Comparison of ENCODE assay signal across 13 cellular contexts in genomic region chr12:56130876-56131275, GRCh38. TPM values are rescaled to one million over a fixed set of nuclear protein-coding genes. Genes with fewer than 3 reads are reported as not detected.
DNase-seq lines count a peak whose midpoint lies in the region; ATAC-seq, FAIRE-seq and TF ChIP-seq lines count a peak whose summit lies in the region.
"Had no signal": no experiment of that assay in that cellular context is flagged by ENCODE, and none has a peak within 500 bp of the region (broad histone marks: within the 10 kb centered on the region; RNA-seq: fewer than 3 reads in every experiment).

No MANE protein-coding gene starts in this region.

- peak overlapping the region; percentile 94 to 98 (median 98) for H3K27ac ChIP-seq in esophagus muscularis mucosa (replicated peaks in 1 of 4)

- H3K9me3 Mint-ChIP-seq in activated CD4-positive, alpha-beta T cell treated with anti-CD3 and anti-CD28 coated beads, Interleukin-2, amount 10 ng/mL, durations not matched to agents 7 days and 5 days = peaks cover 6% of the 10 kb centered on the region
- H3K9me3 Mint-ChIP-seq in T-cell = no peaks in the 10 kb centered on the region
- no peaks in the 10 kb centered on the region for H3K9me3 Mint-ChIP-seq in stimulated activated naive CD8-positive, alpha-beta T cell treated with anti-CD3 and anti-CD28 coated beads, Interleukin-15, amount 100 ng/mL, for 72 hours

- no peak for DNase-seq in activated CD4-positive, alpha-beta T cell treated with anti-CD3 and anti-CD28 coated beads, Interleukin-2, amount 10 ng/mL, durations not matched to agents 7 days and 5 days
- no peak for DNase-seq in activated CD4-positive, alpha-beta T cell treated with anti-CD3 and anti-CD28 coated beads for 4 hours
- DNase-seq in T-cell (no peak), esophagus muscularis mucosa (ENCODE audit: extremely low spot score) (no peak), AG08396 (ENCODE audit: low spot score) (no peak), RCC 7860 (ENCODE audit: low spot score) (no peak)
- no peak for DNase-seq in stimulated activated naive CD8-positive, alpha-beta T cell treated with anti-CD3 and anti-CD28 coated beads, Interleukin-15, amount 100 ng/mL, for 72 hours
- DNase-seq: effector CD8-positive, alpha-beta T cell; kidney glomerular epithelial cell; NCI-H1092; Peyer's patch had no signal

- intact Hi-C loops in esophagus muscularis mucosa (cut with DNase I) = no loop called here

- WGBS in esophagus muscularis mucosa = 94% methylated on average over 4 of the region's 4 CpGs

- H3K4me3 ChIP-seq in esophagus muscularis mucosa = peak overlapping the region in 1 of 4 donors; percentile 85
- H3K4me3 ChIP-seq: tibial nerve had no signal

- no peak for TF ChIP-seq EP300 in esophagus muscularis mucosa (IDR thresholded peaks at IDR 0.05)

- no peaks in the 10 kb centered on the region for H3K27me3 ChIP-seq in esophagus muscularis mucosa
- H3K27me3 ChIP-seq: Peyer's patch, tibial nerve had no signal

- no peak for TF ChIP-seq CTCF in esophagus muscularis mucosa (IDR thresholded peaks at IDR 0.05)

- CTCF ChIA-PET in activated CD4-positive, alpha-beta T cell treated with anti-CD3 and anti-CD28 coated beads, Interleukin-2, amount 10 ng/mL, durations not matched to agents 7 days and 5 days (lab: Charles Lee) = interaction anchor here (2.1 to 6.1 kb wide), 2 partner anchors 13 to 59 kb away, joined by 7 to 48 read pairs; partner anchors contain the start of genes RPL41, SMARCC2 and ZC3H10
- CTCF ChIA-PET in T-cell (lab: Charles Lee) = interaction anchor here (1.1 to 2.7 kb wide), 2 partner anchors 21 to 127 kb away, joined by 3 to 8 read pairs; partner anchors contain the start of genes ANKRD52 (in 1 of the 2) and MYL6B (in 1 of the 2)

- H3K4me1 Mint-ChIP-seq in activated CD4-positive, alpha-beta T cell treated with anti-CD3 and anti-CD28 coated beads, Interleukin-2, amount 10 ng/mL, durations not matched to agents 7 days and 5 days = peaks cover 66% of the 10 kb centered on the region
- peaks cover 57 to 73% (median 69%) of the 10 kb centered on the region in 3 donors for H3K4me1 Mint-ChIP-seq in T-cell
- peaks cover 76% of the 10 kb centered on the region for H3K4me1 Mint-ChIP-seq in stimulated activated naive CD8-positive, alpha-beta T cell treated with anti-CD3 and anti-CD28 coated beads, Interleukin-15, amount 100 ng/mL, for 72 hours

- peaks cover 43 to 58% (median 56%) of the 10 kb centered on the region in 4 donors for H3K36me3 ChIP-seq in esophagus muscularis mucosa

- POLR2A ChIA-PET in activated CD4-positive, alpha-beta T cell treated with anti-CD3 and anti-CD28 coated beads, Interleukin-2, amount 10 ng/mL, durations not matched to agents 7 days and 5 days (lab: Charles Lee) = no interaction called here
- POLR2A ChIA-PET in T-cell (lab: Charles Lee) = interaction anchor here in 1 of 2 donors (0.7 kb wide), 1 partner anchor 91 kb away, joined by 3 read pairs; no protein-coding TSS in a partner anchor

- H3K27ac Mint-ChIP-seq in activated CD4-positive, alpha-beta T cell treated with anti-CD3 and anti-CD28 coated beads, Interleukin-2, amount 10 ng/mL, durations not matched to agents 7 days and 5 days = peak overlapping the region; percentile 93
- H3K27ac Mint-ChIP-seq in T-cell = peak overlapping the region; percentile 97
- H3K27ac Mint-ChIP-seq in stimulated activated naive CD8-positive, alpha-beta T cell treated with anti-CD3 and anti-CD28 coated beads, Interleukin-15, amount 100 ng/mL, for 72 hours = peak overlapping the region; percentile 16 to 60

- H3K36me3 Mint-ChIP-seq in activated CD4-positive, alpha-beta T cell treated with anti-CD3 and anti-CD28 coated beads, Interleukin-2, amount 10 ng/mL, durations not matched to agents 7 days and 5 days (ENCODE audit: low read depth) = peaks cover 60% of the 10 kb centered on the region
- H3K36me3 Mint-ChIP-seq in T-cell = peaks cover 45% of the 10 kb centered on the region

- FAIRE-seq in RCC 7860 (lab: Jason Lieb, UNC) = no peak

- peaks cover 28 to 37% (median 36%) of the 10 kb centered on the region in 4 donors for H3K4me1 ChIP-seq in esophagus muscularis mucosa

- no peak for ATAC-seq in T-cell (replicated peaks in 1 of 4)
- no peak for ATAC-seq in stimulated activated naive CD8-positive, alpha-beta T cell treated with anti-CD3 and anti-CD28 coated beads, Interleukin-15, amount 100 ng/mL, for 72 hours
- ATAC-seq in GM19351 (IDR thresholded peaks at IDR 0.05; ENCODE audit: unreplicated experiment) = no peak

- H3K9me3 ChIP-seq in esophagus muscularis mucosa = no peaks in the 10 kb centered on the region
- H3K9me3 ChIP-seq: Peyer's patch, tibial nerve had no signal

- no peaks in the 10 kb centered on the region for H3K27me3 Mint-ChIP-seq in activated CD4-positive, alpha-beta T cell treated with anti-CD3 and anti-CD28 coated beads, Interleukin-2, amount 10 ng/mL, durations not matched to agents 7 days and 5 days
- no peaks in the 10 kb centered on the region for H3K27me3 Mint-ChIP-seq in T-cell
- H3K27me3 Mint-ChIP-seq in stimulated activated naive CD8-positive, alpha-beta T cell treated with anti-CD3 and anti-CD28 coated beads, Interleukin-15, amount 100 ng/mL, for 72 hours = no peaks in the 10 kb centered on the region

- no peak for TF ChIP-seq POLR2A in esophagus muscularis mucosa (IDR thresholded peaks at IDR 0.05; ENCODE audit: low read depth)

- peak overlapping the region; percentile 91 for H3K4me3 Mint-ChIP-seq in activated CD4-positive, alpha-beta T cell treated with anti-CD3 and anti-CD28 coated beads, Interleukin-2, amount 10 ng/mL, durations not matched to agents 7 days and 5 days
- peak overlapping the region; percentile 97 to 99 (median 98) for H3K4me3 Mint-ChIP-seq in T-cell
- peak overlapping the region; percentile 96 to 99 for H3K4me3 Mint-ChIP-seq in stimulated activated naive CD8-positive, alpha-beta T cell treated with anti-CD3 and anti-CD28 coated beads, Interleukin-15, amount 100 ng/mL, for 72 hours

RNA-seq across cellular contexts. Expression of gene ESYT1, which starts 2.8 kb away (rescaled TPM):
- total RNA-seq in activated CD4-positive, alpha-beta T cell treated with anti-CD3 and anti-CD28 coated beads, Interleukin-2, amount 10 ng/mL, durations not matched to agents 7 days and 5 days = 100 to 1,000 TPM; 367 to 399 TPM
- total RNA-seq in T-cell (100 to 1,000 TPM; 181 to 298 (median 276) TPM), esophagus muscularis mucosa (100 to 1,000 TPM; 151 to 245 (median 214) TPM)

RNA-seq across cellular contexts. Expression of gene ZC3H10, which starts 12.8 kb away (rescaled TPM):
- total RNA-seq in activated CD4-positive, alpha-beta T cell treated with anti-CD3 and anti-CD28 coated beads, Interleukin-2, amount 10 ng/mL, durations not matched to agents 7 days and 5 days = 1 to 10 TPM; 8.2 to 9.1 TPM
- 10 to 100 TPM in 3 of 5 donors, 1 to 10 TPM in 2; 8.4 to 15.1 (median 11.4) TPM for total RNA-seq in T-cell
- 1 to 10 TPM; 5.0 to 7.9 (median 6.6) TPM for total RNA-seq in esophagus muscularis mucosa

RNA-seq across cellular contexts. Expression of gene RPL41, which starts 14.4 kb away (rescaled TPM):
- 1,000 to 10,000 TPM; 3,940 to 4,815 TPM for total RNA-seq in activated CD4-positive, alpha-beta T cell treated with anti-CD3 and anti-CD28 coated beads, Interleukin-2, amount 10 ng/mL, durations not matched to agents 7 days and 5 days
- total RNA-seq in T-cell (1,000 to 10,000 TPM; 4,612 to 5,648 (median 5,133) TPM), esophagus muscularis mucosa (1,000 to 10,000 TPM; 1,962 to 4,166 (median 3,502) TPM)

RNA-seq across cellular contexts. Expression of gene MYL6B, which starts 21.5 kb away (rescaled TPM):
- total RNA-seq in activated CD4-positive, alpha-beta T cell treated with anti-CD3 and anti-CD28 coated beads, Interleukin-2, amount 10 ng/mL, durations not matched to agents 7 days and 5 days = 10 to 100 TPM; 56.6 to 63.4 TPM
- 10 to 100 TPM in 1 of 5 donors, 1 to 10 TPM in 4; 5.9 to 12.4 (median 7.7) TPM for total RNA-seq in T-cell
- total RNA-seq in esophagus muscularis mucosa = 10 to 100 TPM; 28.5 to 39.4 (median 33.6) TPM

RNA-seq across cellular contexts. Expression of gene PA2G4, which starts 26.5 kb away (rescaled TPM):
- total RNA-seq in activated CD4-positive, alpha-beta T cell treated with anti-CD3 and anti-CD28 coated beads, Interleukin-2, amount 10 ng/mL, durations not matched to agents 7 days and 5 days = 100 to 1,000 TPM; 244 to 289 TPM
- total RNA-seq in T-cell = 100 to 1,000 TPM in 3 of 5 donors, 10 to 100 TPM in 2; 67.5 to 113 (median 104) TPM
- total RNA-seq in esophagus muscularis mucosa = 100 to 1,000 TPM in 2 of 4 donors, 10 to 100 TPM in 2; 90.5 to 133 (median 105) TPM

Comparison
In these comparisons a context has a peak if more than half of its experiments do, and no peak if none do; other contexts are left out.
1. H3K27ac Mint-ChIP-seq: peak in every context shown above with its lines; median percentile 97 in T-cell; 93 in activated CD4-positive, alpha-beta T cell treated with anti-CD3 and anti-CD28 coated beads, Interleukin-2, amount 10 ng/mL, durations not matched to agents 7 days and 5 days; 38 in stimulated activated naive CD8-positive, alpha-beta T cell treated with anti-CD3 and anti-CD28 coated beads, Interleukin-15, amount 100 ng/mL, for 72 hours.